23 cellular contexts compared by ENCODE assay signal in the genomic region with DNA sequence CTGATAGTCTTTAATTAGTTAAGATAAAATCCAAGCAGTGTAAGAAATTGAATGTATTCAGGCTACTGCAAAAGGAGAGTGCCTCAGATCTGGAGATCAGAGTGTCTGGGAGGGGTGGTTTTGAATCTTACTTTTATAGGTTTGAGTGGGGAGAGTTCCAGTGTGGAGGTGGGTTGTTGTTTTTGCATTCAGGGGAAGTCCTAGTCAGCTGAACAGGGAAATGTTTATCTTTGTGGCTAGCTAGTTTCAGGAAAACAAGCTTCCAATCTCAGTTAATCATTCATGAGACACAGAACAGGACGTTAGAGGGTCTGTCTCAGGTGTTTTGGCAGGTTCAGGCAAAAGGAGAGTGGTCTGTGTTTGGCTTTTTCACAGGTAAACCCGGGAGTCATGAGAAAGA.
"Had no signal": no experiment of that assay in that cellular context is flagged by ENCODE, and none has a peak within 500 bp of the region (broad histone marks: within the 10 kb centered on the region; RNA-seq: fewer than 3 reads in every experiment).

No MANE protein-coding gene starts in this region.

- H3K27me3 Mint-ChIP-seq: activated naive CD8-positive, alpha-beta T cell treated with anti-CD3 and anti-CD28 coated beads for 36 hours; central memory CD8-positive, alpha-beta T cell; memory B cell; naive thymus-derived CD4-positive, alpha-beta T cell; stimulated activated memory B cell treated with anti-CD40 and anti-IgM and Interleukin-4, amounts not matched to agents 10 μg/mL and 1 μg/mL and 100 μg/mL, for 72 hours; type B pancreatic cell had no signal

- FAIRE-seq: endometrium had no signal

- ATAC-seq: gastroesophageal sphincter; naive thymus-derived CD4-positive, alpha-beta T cell; stimulated activated memory B cell treated with anti-CD40 and anti-IgM and Interleukin-4, amounts not matched to agents 10 μg/mL and 1 μg/mL and 100 μg/mL, for 72 hours had no signal

- H3K9me3 ChIP-seq: gastroesophageal sphincter, heart left ventricle, left ventricle myocardium inferior, ovary, sigmoid colon, testis had no signal

- H3K27ac ChIP-seq: gastroesophageal sphincter, heart left ventricle, left ventricle myocardium inferior, sigmoid colon, testis, VCaP had no signal

- H3K27me3 ChIP-seq: gastroesophageal sphincter, ovary, sigmoid colon, testis had no signal

- H3K4me1 ChIP-seq: gastroesophageal sphincter, left ventricle myocardium inferior, sigmoid colon, testis had no signal

- H3K9me3 Mint-ChIP-seq: activated naive CD8-positive, alpha-beta T cell treated with anti-CD3 and anti-CD28 coated beads for 36 hours; activated T-helper 1 cell treated with anti-CD3 and anti-CD28 coated beads, Interleukin-12 subunit alpha, Interleukin-12 subunit beta, Interleukin-2, Interleukin-4 antibody, amounts not matched to agents 30 ng/mL and 10 ng/mL and 1 ng/mL, durations not matched to agents 14 hours and 24 hours and 36 hours; central memory CD8-positive, alpha-beta T cell; immature natural killer cell; memory B cell; naive thymus-derived CD4-positive, alpha-beta T cell; stimulated activated memory B cell treated with anti-CD40 and anti-IgM and Interleukin-4, amounts not matched to agents 10 μg/mL and 1 μg/mL and 100 μg/mL, for 72 hours; T-helper 1 cell treated with Interleukin-12 subunit alpha and Interleukin-12 subunit beta and Interleukin-4 antibody, amounts not matched to agents 30 μg/mL and 1 μg/mL, for 36 hours; type B pancreatic cell had no signal

- H3K4me3 ChIP-seq: coronary artery, gastroesophageal sphincter, heart left ventricle, left ventricle myocardium inferior, ovary, sigmoid colon, testis had no signal

- H3K36me3 ChIP-seq: left ventricle myocardium inferior, ovary, sigmoid colon had no signal

- H3K27ac Mint-ChIP-seq: activated naive CD8-positive, alpha-beta T cell treated with anti-CD3 and anti-CD28 coated beads for 36 hours; activated T-helper 1 cell treated with anti-CD3 and anti-CD28 coated beads, Interleukin-12 subunit alpha, Interleukin-12 subunit beta, Interleukin-2, Interleukin-4 antibody, amounts not matched to agents 30 ng/mL and 10 ng/mL and 1 ng/mL, durations not matched to agents 14 hours and 24 hours and 36 hours; immature natural killer cell; memory B cell; stimulated activated memory B cell treated with anti-CD40 and anti-IgM and Interleukin-4, amounts not matched to agents 10 μg/mL and 1 μg/mL and 100 μg/mL, for 72 hours; T-helper 1 cell treated with Interleukin-12 subunit alpha and Interleukin-12 subunit beta and Interleukin-4 antibody, amounts not matched to agents 30 μg/mL and 1 μg/mL, for 36 hours; type B pancreatic cell had no signal

- H3K4me1 Mint-ChIP-seq: activated naive CD8-positive, alpha-beta T cell treated with anti-CD3 and anti-CD28 coated beads for 36 hours; brain; central memory CD8-positive, alpha-beta T cell; immature natural killer cell; memory B cell; stimulated activated memory B cell treated with anti-CD40 and anti-IgM and Interleukin-4, amounts not matched to agents 10 μg/mL and 1 μg/mL and 100 μg/mL, for 72 hours had no signal

- H3K36me3 Mint-ChIP-seq: type B pancreatic cell had no signal

- H3K4me3 Mint-ChIP-seq: activated naive CD8-positive, alpha-beta T cell treated with anti-CD3 and anti-CD28 coated beads for 36 hours; activated T-helper 1 cell treated with anti-CD3 and anti-CD28 coated beads, Interleukin-12 subunit alpha, Interleukin-12 subunit beta, Interleukin-2, Interleukin-4 antibody, amounts not matched to agents 30 ng/mL and 10 ng/mL and 1 ng/mL, durations not matched to agents 14 hours and 24 hours and 36 hours; brain; central memory CD8-positive, alpha-beta T cell; immature natural killer cell; memory B cell; naive thymus-derived CD4-positive, alpha-beta T cell; stimulated activated memory B cell treated with anti-CD40 and anti-IgM and Interleukin-4, amounts not matched to agents 10 μg/mL and 1 μg/mL and 100 μg/mL, for 72 hours; T-helper 1 cell treated with Interleukin-12 subunit alpha and Interleukin-12 subunit beta and Interleukin-4 antibody, amounts not matched to agents 30 μg/mL and 1 μg/mL, for 36 hours; type B pancreatic cell had no signal

- DNase-seq: activated CD4-positive, alpha-beta T cell treated with anti-CD3 and anti-CD28 coated beads for 1 hour; activated gamma-delta T cell treated with Interleukin-2 at 50 U/mL for 16 hours; activated naive CD8-positive, alpha-beta T cell treated with anti-CD3 and anti-CD28 coated beads for 36 hours; amygdala; immature natural killer cell; left ventricle myocardium inferior; naive thymus-derived CD4-positive, alpha-beta T cell; sigmoid colon; stimulated activated CD4-positive, alpha-beta T cell treated with anti-CD3 and anti-CD28 coated beads, Interleukin-4, amount 100 ng/mL, for 4 hours had no signal
